1 cellular context compared by ENCODE assay signal in genomic region chr12:129871991-129872969, GRCh38.
TF ChIP-seq lines count a peak whose summit lies in the region.

No MANE protein-coding gene starts in this region.

TF ChIP-seq in H1, 55 proteins besides CTCF, POLR2A, EP300 and RAD21:
- TF ChIP-seq TEAD4 (IDR thresholded peaks at IDR 0.05; ENCODE audit: low read depth, low read length) = 0 out of 2 replicates have a peak, but pooled peaks have one; percentile 36
- TF ChIP-seq, protein P1, sequence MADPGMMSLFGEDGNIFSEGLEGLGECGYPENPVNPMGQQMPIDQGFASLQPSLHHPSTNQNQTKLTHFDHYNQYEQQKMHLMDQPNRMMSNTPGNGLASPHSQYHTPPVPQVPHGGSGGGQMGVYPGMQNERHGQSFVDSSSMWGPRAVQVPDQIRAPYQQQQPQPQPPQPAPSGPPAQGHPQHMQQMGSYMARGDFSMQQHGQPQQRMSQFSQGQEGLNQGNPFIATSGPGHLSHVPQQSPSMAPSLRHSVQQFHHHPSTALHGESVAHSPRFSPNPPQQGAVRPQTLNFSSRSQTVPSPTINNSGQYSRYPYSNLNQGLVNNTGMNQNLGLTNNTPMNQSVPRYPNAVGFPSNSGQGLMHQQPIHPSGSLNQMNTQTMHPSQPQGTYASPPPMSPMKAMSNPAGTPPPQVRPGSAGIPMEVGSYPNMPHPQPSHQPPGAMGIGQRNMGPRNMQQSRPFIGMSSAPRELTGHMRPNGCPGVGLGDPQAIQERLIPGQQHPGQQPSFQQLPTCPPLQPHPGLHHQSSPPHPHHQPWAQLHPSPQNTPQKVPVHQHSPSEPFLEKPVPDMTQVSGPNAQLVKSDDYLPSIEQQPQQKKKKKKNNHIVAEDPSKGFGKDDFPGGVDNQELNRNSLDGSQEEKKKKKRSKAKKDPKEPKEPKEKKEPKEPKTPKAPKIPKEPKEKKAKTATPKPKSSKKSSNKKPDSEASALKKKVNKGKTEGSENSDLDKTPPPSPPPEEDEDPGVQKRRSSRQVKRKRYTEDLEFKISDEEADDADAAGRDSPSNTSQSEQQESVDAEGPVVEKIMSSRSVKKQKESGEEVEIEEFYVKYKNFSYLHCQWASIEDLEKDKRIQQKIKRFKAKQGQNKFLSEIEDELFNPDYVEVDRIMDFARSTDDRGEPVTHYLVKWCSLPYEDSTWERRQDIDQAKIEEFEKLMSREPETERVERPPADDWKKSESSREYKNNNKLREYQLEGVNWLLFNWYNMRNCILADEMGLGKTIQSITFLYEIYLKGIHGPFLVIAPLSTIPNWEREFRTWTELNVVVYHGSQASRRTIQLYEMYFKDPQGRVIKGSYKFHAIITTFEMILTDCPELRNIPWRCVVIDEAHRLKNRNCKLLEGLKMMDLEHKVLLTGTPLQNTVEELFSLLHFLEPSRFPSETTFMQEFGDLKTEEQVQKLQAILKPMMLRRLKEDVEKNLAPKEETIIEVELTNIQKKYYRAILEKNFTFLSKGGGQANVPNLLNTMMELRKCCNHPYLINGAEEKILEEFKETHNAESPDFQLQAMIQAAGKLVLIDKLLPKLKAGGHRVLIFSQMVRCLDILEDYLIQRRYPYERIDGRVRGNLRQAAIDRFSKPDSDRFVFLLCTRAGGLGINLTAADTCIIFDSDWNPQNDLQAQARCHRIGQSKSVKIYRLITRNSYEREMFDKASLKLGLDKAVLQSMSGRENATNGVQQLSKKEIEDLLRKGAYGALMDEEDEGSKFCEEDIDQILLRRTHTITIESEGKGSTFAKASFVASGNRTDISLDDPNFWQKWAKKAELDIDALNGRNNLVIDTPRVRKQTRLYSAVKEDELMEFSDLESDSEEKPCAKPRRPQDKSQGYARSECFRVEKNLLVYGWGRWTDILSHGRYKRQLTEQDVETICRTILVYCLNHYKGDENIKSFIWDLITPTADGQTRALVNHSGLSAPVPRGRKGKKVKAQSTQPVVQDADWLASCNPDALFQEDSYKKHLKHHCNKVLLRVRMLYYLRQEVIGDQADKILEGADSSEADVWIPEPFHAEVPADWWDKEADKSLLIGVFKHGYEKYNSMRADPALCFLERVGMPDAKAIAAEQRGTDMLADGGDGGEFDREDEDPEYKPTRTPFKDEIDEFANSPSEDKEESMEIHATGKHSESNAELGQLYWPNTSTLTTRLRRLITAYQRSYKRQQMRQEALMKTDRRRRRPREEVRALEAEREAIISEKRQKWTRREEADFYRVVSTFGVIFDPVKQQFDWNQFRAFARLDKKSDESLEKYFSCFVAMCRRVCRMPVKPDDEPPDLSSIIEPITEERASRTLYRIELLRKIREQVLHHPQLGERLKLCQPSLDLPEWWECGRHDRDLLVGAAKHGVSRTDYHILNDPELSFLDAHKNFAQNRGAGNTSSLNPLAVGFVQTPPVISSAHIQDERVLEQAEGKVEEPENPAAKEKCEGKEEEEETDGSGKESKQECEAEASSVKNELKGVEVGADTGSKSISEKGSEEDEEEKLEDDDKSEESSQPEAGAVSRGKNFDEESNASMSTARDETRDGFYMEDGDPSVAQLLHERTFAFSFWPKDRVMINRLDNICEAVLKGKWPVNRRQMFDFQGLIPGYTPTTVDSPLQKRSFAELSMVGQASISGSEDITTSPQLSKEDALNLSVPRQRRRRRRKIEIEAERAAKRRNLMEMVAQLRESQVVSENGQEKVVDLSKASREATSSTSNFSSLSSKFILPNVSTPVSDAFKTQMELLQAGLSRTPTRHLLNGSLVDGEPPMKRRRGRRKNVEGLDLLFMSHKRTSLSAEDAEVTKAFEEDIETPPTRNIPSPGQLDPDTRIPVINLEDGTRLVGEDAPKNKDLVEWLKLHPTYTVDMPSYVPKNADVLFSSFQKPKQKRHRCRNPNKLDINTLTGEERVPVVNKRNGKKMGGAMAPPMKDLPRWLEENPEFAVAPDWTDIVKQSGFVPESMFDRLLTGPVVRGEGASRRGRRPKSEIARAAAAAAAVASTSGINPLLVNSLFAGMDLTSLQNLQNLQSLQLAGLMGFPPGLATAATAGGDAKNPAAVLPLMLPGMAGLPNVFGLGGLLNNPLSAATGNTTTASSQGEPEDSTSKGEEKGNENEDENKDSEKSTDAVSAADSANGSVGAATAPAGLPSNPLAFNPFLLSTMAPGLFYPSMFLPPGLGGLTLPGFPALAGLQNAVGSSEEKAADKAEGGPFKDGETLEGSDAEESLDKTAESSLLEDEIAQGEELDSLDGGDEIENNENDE (IDR thresholded peaks at IDR 0.05; ENCODE audit: insufficient replicate concordance, low read length) = peak; percentile 86
- TF ChIP-seq MAFK (IDR thresholded peaks at IDR 0.05; ENCODE audit: low read depth, low read length) = 0 out of 2 replicates have a peak, but pooled peaks have one; percentile 21
- no peak; the same call in 1 of the 2 replicates for TF ChIP-seq BACH1 (IDR thresholded peaks at IDR 0.05; ENCODE audit: low read length)
- no peak for TF ChIP-seq RNF2 (IDR thresholded peaks at IDR 0.05; ENCODE audit: borderline replicate concordance, low read depth, low read length, missing control alignments, poor library complexity, severe bottlenecking)
- TF ChIP-seq GABPA (IDR thresholded peaks at IDR 0.05; ENCODE audit: borderline replicate concordance, insufficient read depth, low read length) = no peak
- TF ChIP-seq ATF3 (IDR thresholded peaks at IDR 0.05; ENCODE audit: insufficient read depth, low read depth, low read length) = no peak
- TF ChIP-seq NANOG (IDR thresholded peaks at IDR 0.05; ENCODE audit: insufficient read depth, low read depth, low read length, poor library complexity, severe bottlenecking) = peak; percentile 75
- TF ChIP-seq CBX8 (IDR thresholded peaks at IDR 0.05; ENCODE audit: borderline replicate concordance, low read depth, low read length) = no peak
- TF ChIP-seq ASH2L (IDR thresholded peaks at IDR 0.05; ENCODE audit: low read length) = no peak
- TF ChIP-seq RXRA (IDR thresholded peaks at IDR 0.05; ENCODE audit: insufficient read depth, low read depth, low read length) = no peak
- TF ChIP-seq POU5F1 (IDR thresholded peaks at IDR 0.05; ENCODE audit: low read depth, low read length) = no peak
- TF ChIP-seq PHF8 (conservative IDR thresholded peaks at IDR 0.05; ENCODE audit: low read depth, low read length) = no peak
- no peak for TF ChIP-seq RBBP5 (IDR thresholded peaks at IDR 0.05; ENCODE audit: borderline replicate concordance, low read depth, low read length)
- 0 out of 4 replicates have a peak, but pooled peaks of 1 of the 2 experiments have one; percentile 11 for TF ChIP-seq SIN3A (conservative IDR thresholded peaks at IDR 0.05 in 1 of 2, IDR thresholded peaks at IDR 0.05 in 1 of 2; ENCODE audit: low read depth in 1 of 2, low read length in 2 of 2)
- 0 out of 2 replicates have a peak, but pooled peaks have one; percentile 13 for TF ChIP-seq TAF1 (IDR thresholded peaks at IDR 0.05; ENCODE audit: low read depth, low read length)
- 0 out of 2 replicates have a peak, but pooled peaks have one; percentile 12 for TF ChIP-seq TBP (IDR thresholded peaks at IDR 0.05; ENCODE audit: low read depth, low read length)
- TF ChIP-seq, protein P2, sequence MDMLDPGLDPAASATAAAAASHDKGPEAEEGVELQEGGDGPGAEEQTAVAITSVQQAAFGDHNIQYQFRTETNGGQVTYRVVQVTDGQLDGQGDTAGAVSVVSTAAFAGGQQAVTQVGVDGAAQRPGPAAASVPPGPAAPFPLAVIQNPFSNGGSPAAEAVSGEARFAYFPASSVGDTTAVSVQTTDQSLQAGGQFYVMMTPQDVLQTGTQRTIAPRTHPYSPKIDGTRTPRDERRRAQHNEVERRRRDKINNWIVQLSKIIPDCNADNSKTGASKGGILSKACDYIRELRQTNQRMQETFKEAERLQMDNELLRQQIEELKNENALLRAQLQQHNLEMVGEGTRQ (IDR thresholded peaks at IDR 0.05; ENCODE audit: low read length) = no peak
- no peak for TF ChIP-seq RFX5 (IDR thresholded peaks at IDR 0.05; ENCODE audit: borderline replicate concordance, low read depth, low read length)
- TF ChIP-seq GTF2F1 (IDR thresholded peaks at IDR 0.05; ENCODE audit: borderline replicate concordance, low read depth, low read length) = no peak
- no peak for TF ChIP-seq FOSL1 (IDR thresholded peaks at IDR 0.05; ENCODE audit: insufficient read depth, low read depth, low read length)
- TF ChIP-seq YY1 (IDR thresholded peaks at IDR 0.05; ENCODE audit: low read depth, low read length) = 0 out of 2 replicates have a peak, but pooled peaks have one; percentile 4
- TF ChIP-seq KDM4A (IDR thresholded peaks at IDR 0.05; ENCODE audit: low read depth, low read length, severe bottlenecking) = no peak
- TF ChIP-seq SAP30 (IDR thresholded peaks at IDR 0.05; ENCODE audit: insufficient read depth, insufficient replicate concordance, low read length) = no peak
- TF ChIP-seq CTBP2 (IDR thresholded peaks at IDR 0.05; ENCODE audit: borderline replicate concordance, insufficient read depth, insufficient read length, low read length) = peak; percentile 61
- peak; percentile 46; the same call in 1 of the 2 replicates for TF ChIP-seq SP1 (IDR thresholded peaks at IDR 0.05; ENCODE audit: low read depth, low read length)
- no peak for TF ChIP-seq NRF1 (IDR thresholded peaks at IDR 0.05; ENCODE audit: low read depth, low read length)
- no peak for TF ChIP-seq SIRT6 (IDR thresholded peaks at IDR 0.05; ENCODE audit: low read length)
- TF ChIP-seq KDM5A (IDR thresholded peaks at IDR 0.05; ENCODE audit: low read length) = no peak
- TF ChIP-seq TAF7 (optimal IDR thresholded peaks at IDR 0.05; ENCODE audit: borderline replicate concordance, low read depth, low read length) = no peak
- peak; percentile 42; the same call in 1 of the 2 replicates for TF ChIP-seq SP4 (IDR thresholded peaks at IDR 0.05; ENCODE audit: low read length)
- no peak for TF ChIP-seq KDM1A (IDR thresholded peaks at IDR 0.05; ENCODE audit: borderline replicate concordance, low read length)
- no peak for TF ChIP-seq SP2 (IDR thresholded peaks at IDR 0.05; ENCODE audit: low read length)
- TF ChIP-seq POLR2AphosphoS5 (IDR thresholded peaks at IDR 0.05; ENCODE audit: low read depth, low read length) = no peak
- no peak for TF ChIP-seq SRF (IDR thresholded peaks at IDR 0.05; ENCODE audit: low read depth, low read length)
- TF ChIP-seq CEBPB (IDR thresholded peaks at IDR 0.05; ENCODE audit: low read depth, low read length) = no peak
- peak in 1 of 2 experiments; percentile 23; a peak in 2 of 4 replicates for TF ChIP-seq HDAC2 (IDR thresholded peaks at IDR 0.05; ENCODE audit: borderline replicate concordance in 1 of 2, low read depth in 2 of 2, low read length in 2 of 2)
- TF ChIP-seq EGR1 (IDR thresholded peaks at IDR 0.05; ENCODE audit: borderline replicate concordance, low read depth, low read length) = no peak
